In genomic region chr16:53866520-53866919, GRCh38 we compare ENCODE assay signal across 21 cellular contexts.
DNase-seq lines count a peak whose midpoint lies in the region; ATAC-seq and TF ChIP-seq lines count a peak whose summit lies in the region.
"Had no signal": no experiment of that assay in that cellular context is flagged by ENCODE, and none has a peak within 500 bp of the region (broad histone marks: within the 10 kb centered on the region; RNA-seq: fewer than 3 reads in every experiment).

No MANE protein-coding gene starts in this region.

- no peaks in the 10 kb centered on the region for H3K27me3 Mint-ChIP-seq in dendritic cell treated with granulocyte-macrophage colony-stimulating factor and Interleukin-4, amounts not matched to agents 40 ng/mL and 50 ng/mL, for 4 days

- H3K27me3 ChIP-seq in HUES64 (ENCODE audit: insufficient read depth, low read length), result no peaks in the 10 kb centered on the region
- no peaks in the 10 kb centered on the region for H3K27me3 ChIP-seq in suprapubic skin
- H3K27me3 ChIP-seq in HAP-1 (ENCODE audit: low read depth), result no peaks in the 10 kb centered on the region
- no peaks in the 10 kb centered on the region for H3K27me3 ChIP-seq in effector memory CD4-positive, alpha-beta T cell (replicated peaks; ENCODE audit: control insufficient read depth, insufficient read depth, low read length, poor library complexity, severe bottlenecking)
- H3K27me3 ChIP-seq: BLaER1 treated with 17β-estradiol and CSF1 and Interleukin-3, amounts not matched to agents 10 nM and 100 nM; MG63 had no signal

- POLR2A ChIA-PET in HEK293 (lab: Yijun Ruan, JAX), result no interaction called here

- no peaks in the 10 kb centered on the region for H3K4me1 ChIP-seq in HEK293 (ENCODE audit: control insufficient read depth, insufficient read depth, low read length)
- peaks cover 27% of the 10 kb centered on the region for H3K4me1 ChIP-seq in HUES64 (ENCODE audit: insufficient read depth, low read length)
- peaks cover 24% of the 10 kb centered on the region for H3K4me1 ChIP-seq in suprapubic skin
- H3K4me1 ChIP-seq in HAP-1, result no peaks in the 10 kb centered on the region; the same call in 1 of the 2 replicates
- H3K4me1 ChIP-seq in effector memory CD4-positive, alpha-beta T cell (ENCODE audit: control insufficient read depth, insufficient read depth, low read length, poor library complexity, severe bottlenecking), result no peaks in the 10 kb centered on the region

- peaks cover 42% of the 10 kb centered on the region for H3K4me1 Mint-ChIP-seq in dendritic cell treated with granulocyte-macrophage colony-stimulating factor and Interleukin-4, amounts not matched to agents 40 ng/mL and 50 ng/mL, for 4 days (ENCODE audit: low read depth)

- CTCF ChIA-PET in HEK293 (lab: Yijun Ruan, JAX), result interaction anchor here (0.6 kb wide), 1 partner anchor 11 kb away, joined by 4 read pairs; no protein-coding TSS in a partner anchor

- H3K27ac ChIP-seq in HEK293 (ENCODE audit: extremely low read depth, low read depth, low read length) (no peak overlapping the region), HUES64 (ENCODE audit: low read depth, low read length) (0 out of 2 replicates have a peak overlapping the region, but pooled peaks have one; percentile 13), suprapubic skin (peak overlapping the region; percentile 87)
- no peak overlapping the region for H3K27ac ChIP-seq in effector memory CD4-positive, alpha-beta T cell (ENCODE audit: insufficient read depth, low read length, poor library complexity, severe bottlenecking)

- in situ Hi-C loops in HAP-1 (cut with MboI; ENCODE audit: low sequenced_read_pairs), result no loop called here

- no peak overlapping the region for H3K4me3 Mint-ChIP-seq in dendritic cell treated with granulocyte-macrophage colony-stimulating factor and Interleukin-4, amounts not matched to agents 40 ng/mL and 50 ng/mL, for 4 days
- H3K4me3 Mint-ChIP-seq: CD8-positive, alpha-beta memory T cell; GM23338 had no signal

- H3K9ac ChIP-seq in HUES64 (ENCODE audit: low read depth, low read length), result no peak overlapping the region
- H3K9ac ChIP-seq: BLaER1 treated with 17β-estradiol and CSF1 and Interleukin-3, amounts not matched to agents 10 nM and 100 nM had no signal

- H3K4me3 ChIP-seq in HEK293 (ENCODE audit: low read depth, low read length) (no peak overlapping the region), HUES64 (ENCODE audit: low read length) (no peak overlapping the region), suprapubic skin (no peak overlapping the region), HAP-1 (no peak overlapping the region)
- no peak overlapping the region for H3K4me3 ChIP-seq in effector memory CD4-positive, alpha-beta T cell (ENCODE audit: insufficient read depth, low read depth, low read length, poor library complexity, severe bottlenecking)
- H3K4me3 ChIP-seq: BLaER1 treated with 17β-estradiol and CSF1 and Interleukin-3, amounts not matched to agents 10 nM and 100 nM; GM23338; MG63 had no signal

- TF ChIP-seq CTCF in HEK293 (tag by site-specific recombination; IDR thresholded peaks at IDR 0.05) (no peak), suprapubic skin (IDR thresholded peaks at IDR 0.05) (no peak)

- intact Hi-C loops in dendritic cell treated with granulocyte-macrophage colony-stimulating factor and Interleukin-4, amounts not matched to agents 40 ng/mL and 50 ng/mL, for 4 days (cut with micrococcal nuclease), result loop anchor here (5.0 to 10.0 kb wide), 2 partner anchors 92 to 1061 kb away; no protein-coding TSS in a partner anchor

- DNase-seq in suprapubic skin (ENCODE audit: low spot score in 2 of 2) (no peak), HAP-1 (ENCODE audit: low spot score in 2 of 2) (no peak)
- no peak for DNase-seq in effector memory CD4-positive, alpha-beta T cell
- DNase-seq: Calu3; CD8-positive, alpha-beta memory T cell; DMS153; Kasumi-1; MG63; NCI-H1417; NCI-H187; NCI-H2107; NCI-H446 treated with DMSO at 0.1 percent for 48 hours; NCI-H526 treated with DMSO at 0.1 percent for 48 hours; SHP77 had no signal

- H3K27ac Mint-ChIP-seq in dendritic cell treated with granulocyte-macrophage colony-stimulating factor and Interleukin-4, amounts not matched to agents 40 ng/mL and 50 ng/mL, for 4 days, result peak overlapping the region; percentile 85
- H3K27ac Mint-ChIP-seq: CD8-positive, alpha-beta memory T cell had no signal

- peaks cover 34% of the 10 kb centered on the region for H3K9me3 Mint-ChIP-seq in dendritic cell treated with granulocyte-macrophage colony-stimulating factor and Interleukin-4, amounts not matched to agents 40 ng/mL and 50 ng/mL, for 4 days
- H3K9me3 Mint-ChIP-seq: GM23338 had no signal

- no peak for TF ChIP-seq EP300 in suprapubic skin (IDR thresholded peaks at IDR 0.05)

- H3K9me3 ChIP-seq in HEK293 (ENCODE audit: control insufficient read depth, insufficient read depth, low read depth, low read length), result no peaks in the 10 kb centered on the region
- H3K9me3 ChIP-seq in HUES64 (ENCODE audit: insufficient read depth, low read depth, low read length), result peaks cover 13% of the 10 kb centered on the region; the same call in 1 of the 2 replicates
- H3K9me3 ChIP-seq in suprapubic skin, result peaks cover 8% of the 10 kb centered on the region
- H3K9me3 ChIP-seq in HAP-1, result no peaks in the 10 kb centered on the region
- H3K9me3 ChIP-seq in effector memory CD4-positive, alpha-beta T cell (ENCODE audit: control insufficient read depth, low read length), result no peaks in the 10 kb centered on the region

- H3K36me3 Mint-ChIP-seq in dendritic cell treated with granulocyte-macrophage colony-stimulating factor and Interleukin-4, amounts not matched to agents 40 ng/mL and 50 ng/mL, for 4 days (ENCODE audit: low read depth), result peaks cover 32% of the 10 kb centered on the region

- no CpG with 5 or more reads among the region's 1 CpG for WGBS in HUES64
- WGBS in suprapubic skin, result 81% methylated on average over 1 of the region's 1 CpG

- H3K36me3 ChIP-seq in HEK293 (ENCODE audit: control insufficient read depth in 2 of 2, insufficient read depth in 1 of 2, low read length in 2 of 2), result peaks cover 0 to 3% of the 10 kb centered on the region in 2 experiments; a peak in 2 of 3 replicates
- H3K36me3 ChIP-seq in HUES64 (ENCODE audit: insufficient read depth, low read length), result no peaks in the 10 kb centered on the region
- peaks cover 7% of the 10 kb centered on the region for H3K36me3 ChIP-seq in suprapubic skin
- no peaks in the 10 kb centered on the region for H3K36me3 ChIP-seq in HAP-1 (replicated peaks)
- peaks cover 7% of the 10 kb centered on the region for H3K36me3 ChIP-seq in effector memory CD4-positive, alpha-beta T cell (ENCODE audit: control insufficient read depth, insufficient read depth, low read length)

- TF ChIP-seq POLR2A in suprapubic skin (IDR thresholded peaks at IDR 0.05), result no peak

- no peak for ATAC-seq in HG02642 (IDR thresholded peaks at IDR 0.05; ENCODE audit: poor library complexity, unreplicated experiment)
- ATAC-seq: GM23338, HCT116 had no signal

TF ChIP-seq in HEK293, 187 proteins besides CTCF, POLR2A, EP300 and RAD21:
- TF ChIP-seq ZNF677 (tag by site-specific recombination; IDR thresholded peaks at IDR 0.05), result no peak
- TF ChIP-seq ATF2 (tag by site-specific recombination; IDR thresholded peaks at IDR 0.05; ENCODE audit: low read depth), result peak; percentile 54

Comparison
In these comparisons a context has a peak if more than half of its experiments do, and no peak if none do; other contexts are left out.
1. H3K27ac ChIP-seq: peak in HUES64 (single experiment) and suprapubic skin (single experiment); none in HEK293 (single experiment) and effector memory CD4-positive, alpha-beta T cell (single experiment).